Comparison of ENCODE assay signal across 1 cellular context in the genomic region with DNA sequence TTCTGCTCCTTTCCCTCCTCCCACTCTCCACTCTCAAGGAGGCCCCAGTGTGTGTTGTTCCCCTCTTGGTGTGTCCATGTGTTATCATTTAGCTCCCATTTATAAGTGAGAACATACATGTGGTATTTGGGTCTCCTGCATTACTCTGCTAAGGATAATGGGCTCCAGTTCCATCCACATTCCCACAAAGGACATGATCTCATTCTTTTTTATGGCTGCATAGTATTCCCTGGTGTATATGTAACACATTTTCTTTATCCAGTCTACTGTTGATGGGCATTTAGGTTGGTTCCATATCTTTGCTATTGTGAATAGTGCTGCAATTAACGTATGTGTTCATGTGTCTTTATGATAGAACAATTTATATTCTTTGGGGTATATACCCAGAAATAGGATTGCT.
TF ChIP-seq lines count a peak whose summit lies in the region.

No MANE protein-coding gene starts in this region.

TF ChIP-seq in IMR-90, 13 proteins besides CTCF, POLR2A, EP300 and RAD21 (continued from another document):
- TF ChIP-seq MAFK (IDR thresholded peaks at IDR 0.05; ENCODE audit: low read depth, low read length) (no peak), RFX5 (IDR thresholded peaks at IDR 0.05; ENCODE audit: low read depth, low read length) (no peak), CHD1 (IDR thresholded peaks at IDR 0.05; ENCODE audit: low read depth, low read length) (no peak), NFE2L2 (IDR thresholded peaks at IDR 0.05; ENCODE audit: low read depth, low read length) (no peak), CEBPB (IDR thresholded peaks at IDR 0.05; ENCODE audit: low read depth, low read length) (no peak), SMC3 (IDR thresholded peaks at IDR 0.05; ENCODE audit: low read depth, low read length) (no peak), MXI1 (IDR thresholded peaks at IDR 0.05; ENCODE audit: borderline replicate concordance, low read depth, low read length) (no peak), MAZ (IDR thresholded peaks at IDR 0.05; ENCODE audit: borderline replicate concordance, low read depth, low read length) (no peak)
- TF ChIP-seq, protein P1, sequence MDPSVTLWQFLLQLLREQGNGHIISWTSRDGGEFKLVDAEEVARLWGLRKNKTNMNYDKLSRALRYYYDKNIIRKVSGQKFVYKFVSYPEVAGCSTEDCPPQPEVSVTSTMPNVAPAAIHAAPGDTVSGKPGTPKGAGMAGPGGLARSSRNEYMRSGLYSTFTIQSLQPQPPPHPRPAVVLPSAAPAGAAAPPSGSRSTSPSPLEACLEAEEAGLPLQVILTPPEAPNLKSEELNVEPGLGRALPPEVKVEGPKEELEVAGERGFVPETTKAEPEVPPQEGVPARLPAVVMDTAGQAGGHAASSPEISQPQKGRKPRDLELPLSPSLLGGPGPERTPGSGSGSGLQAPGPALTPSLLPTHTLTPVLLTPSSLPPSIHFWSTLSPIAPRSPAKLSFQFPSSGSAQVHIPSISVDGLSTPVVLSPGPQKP (IDR thresholded peaks at IDR 0.05; ENCODE audit: borderline replicate concordance, low read depth, low read length), result no peak
